2 cellular contexts compared by ENCODE assay signal in the genomic region with DNA sequence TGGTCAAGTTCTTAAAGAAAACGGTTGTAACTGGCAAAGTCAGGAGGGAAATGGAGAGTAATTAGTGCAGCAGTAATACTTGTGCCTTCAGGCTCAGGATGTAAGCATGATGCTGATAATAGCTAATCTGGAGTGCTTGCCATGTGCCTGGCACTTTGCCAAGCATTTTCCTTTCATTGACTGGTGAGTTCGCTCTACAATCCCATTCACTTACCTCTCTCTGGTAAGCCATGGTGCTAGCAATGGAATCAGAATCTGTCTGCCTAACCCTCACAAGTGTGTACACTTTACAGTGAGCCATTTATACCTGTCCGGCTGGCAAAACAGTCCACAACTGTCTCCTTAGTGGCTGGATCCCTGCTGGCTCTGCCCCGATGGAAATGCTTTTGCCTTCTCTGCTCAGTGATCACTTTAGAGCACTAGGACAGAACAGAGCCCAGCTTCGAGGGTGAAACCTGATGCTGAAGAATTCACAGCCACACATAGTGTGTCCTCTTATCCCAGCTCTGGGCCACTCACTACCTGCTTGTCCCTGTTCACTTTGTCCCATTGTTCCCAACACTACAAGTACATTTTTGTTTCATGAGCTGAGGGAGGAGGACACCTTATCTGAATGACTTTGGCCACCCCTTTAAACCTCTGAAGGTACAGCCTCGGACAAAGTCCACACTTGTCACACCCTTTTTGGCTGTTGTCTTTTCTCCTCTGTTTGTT.
TF ChIP-seq lines count a peak whose summit lies in the region.

No MANE protein-coding gene starts in this region.

TF ChIP-seq in GM12878, 131 proteins besides CTCF, POLR2A, EP300 and RAD21:
- TF ChIP-seq IRF4 (IDR thresholded peaks at IDR 0.05; ENCODE audit: low read depth, low read length) (no peak), FOXM1 (IDR thresholded peaks at IDR 0.05; ENCODE audit: low read depth, low read length) (no peak), KAT2A (conservative IDR thresholded peaks at IDR 0.05; ENCODE audit: control insufficient read depth, low read depth, low read length) (no peak), IKZF2 (IDR thresholded peaks at IDR 0.05) (no peak)
- TF ChIP-seq, protein P1, sequence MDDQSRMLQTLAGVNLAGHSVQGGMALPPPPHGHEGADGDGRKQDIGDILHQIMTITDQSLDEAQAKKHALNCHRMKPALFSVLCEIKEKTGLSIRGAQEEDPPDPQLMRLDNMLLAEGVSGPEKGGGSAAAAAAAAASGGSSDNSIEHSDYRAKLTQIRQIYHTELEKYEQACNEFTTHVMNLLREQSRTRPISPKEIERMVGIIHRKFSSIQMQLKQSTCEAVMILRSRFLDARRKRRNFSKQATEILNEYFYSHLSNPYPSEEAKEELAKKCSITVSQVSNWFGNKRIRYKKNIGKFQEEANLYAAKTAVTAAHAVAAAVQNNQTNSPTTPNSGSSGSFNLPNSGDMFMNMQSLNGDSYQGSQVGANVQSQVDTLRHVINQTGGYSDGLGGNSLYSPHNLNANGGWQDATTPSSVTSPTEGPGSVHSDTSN (IDR thresholded peaks at IDR 0.05; ENCODE audit: insufficient replicate concordance, low read depth, low read length), result no peak
- TF ChIP-seq, protein P2, sequence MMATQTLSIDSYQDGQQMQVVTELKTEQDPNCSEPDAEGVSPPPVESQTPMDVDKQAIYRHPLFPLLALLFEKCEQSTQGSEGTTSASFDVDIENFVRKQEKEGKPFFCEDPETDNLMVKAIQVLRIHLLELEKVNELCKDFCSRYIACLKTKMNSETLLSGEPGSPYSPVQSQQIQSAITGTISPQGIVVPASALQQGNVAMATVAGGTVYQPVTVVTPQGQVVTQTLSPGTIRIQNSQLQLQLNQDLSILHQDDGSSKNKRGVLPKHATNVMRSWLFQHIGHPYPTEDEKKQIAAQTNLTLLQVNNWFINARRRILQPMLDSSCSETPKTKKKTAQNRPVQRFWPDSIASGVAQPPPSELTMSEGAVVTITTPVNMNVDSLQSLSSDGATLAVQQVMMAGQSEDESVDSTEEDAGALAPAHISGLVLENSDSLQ (IDR thresholded peaks at IDR 0.05), result no peak
- TF ChIP-seq, protein P3, sequence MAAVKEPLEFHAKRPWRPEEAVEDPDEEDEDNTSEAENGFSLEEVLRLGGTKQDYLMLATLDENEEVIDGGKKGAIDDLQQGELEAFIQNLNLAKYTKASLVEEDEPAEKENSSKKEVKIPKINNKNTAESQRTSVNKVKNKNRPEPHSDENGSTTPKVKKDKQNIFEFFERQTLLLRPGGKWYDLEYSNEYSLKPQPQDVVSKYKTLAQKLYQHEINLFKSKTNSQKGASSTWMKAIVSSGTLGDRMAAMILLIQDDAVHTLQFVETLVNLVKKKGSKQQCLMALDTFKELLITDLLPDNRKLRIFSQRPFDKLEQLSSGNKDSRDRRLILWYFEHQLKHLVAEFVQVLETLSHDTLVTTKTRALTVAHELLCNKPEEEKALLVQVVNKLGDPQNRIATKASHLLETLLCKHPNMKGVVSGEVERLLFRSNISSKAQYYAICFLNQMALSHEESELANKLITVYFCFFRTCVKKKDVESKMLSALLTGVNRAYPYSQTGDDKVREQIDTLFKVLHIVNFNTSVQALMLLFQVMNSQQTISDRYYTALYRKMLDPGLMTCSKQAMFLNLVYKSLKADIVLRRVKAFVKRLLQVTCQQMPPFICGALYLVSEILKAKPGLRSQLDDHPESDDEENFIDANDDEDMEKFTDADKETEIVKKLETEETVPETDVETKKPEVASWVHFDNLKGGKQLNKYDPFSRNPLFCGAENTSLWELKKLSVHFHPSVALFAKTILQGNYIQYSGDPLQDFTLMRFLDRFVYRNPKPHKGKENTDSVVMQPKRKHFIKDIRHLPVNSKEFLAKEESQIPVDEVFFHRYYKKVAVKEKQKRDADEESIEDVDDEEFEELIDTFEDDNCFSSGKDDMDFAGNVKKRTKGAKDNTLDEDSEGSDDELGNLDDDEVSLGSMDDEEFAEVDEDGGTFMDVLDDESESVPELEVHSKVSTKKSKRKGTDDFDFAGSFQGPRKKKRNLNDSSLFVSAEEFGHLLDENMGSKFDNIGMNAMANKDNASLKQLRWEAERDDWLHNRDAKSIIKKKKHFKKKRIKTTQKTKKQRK (IDR thresholded peaks at IDR 0.05; ENCODE audit: low read depth, low read length), result no peak
- TF ChIP-seq, protein P4, sequence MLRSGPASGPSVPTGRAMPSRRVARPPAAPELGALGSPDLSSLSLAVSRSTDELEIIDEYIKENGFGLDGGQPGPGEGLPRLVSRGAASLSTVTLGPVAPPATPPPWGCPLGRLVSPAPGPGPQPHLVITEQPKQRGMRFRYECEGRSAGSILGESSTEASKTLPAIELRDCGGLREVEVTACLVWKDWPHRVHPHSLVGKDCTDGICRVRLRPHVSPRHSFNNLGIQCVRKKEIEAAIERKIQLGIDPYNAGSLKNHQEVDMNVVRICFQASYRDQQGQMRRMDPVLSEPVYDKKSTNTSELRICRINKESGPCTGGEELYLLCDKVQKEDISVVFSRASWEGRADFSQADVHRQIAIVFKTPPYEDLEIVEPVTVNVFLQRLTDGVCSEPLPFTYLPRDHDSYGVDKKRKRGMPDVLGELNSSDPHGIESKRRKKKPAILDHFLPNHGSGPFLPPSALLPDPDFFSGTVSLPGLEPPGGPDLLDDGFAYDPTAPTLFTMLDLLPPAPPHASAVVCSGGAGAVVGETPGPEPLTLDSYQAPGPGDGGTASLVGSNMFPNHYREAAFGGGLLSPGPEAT (IDR thresholded peaks at IDR 0.05; ENCODE audit: low read depth), result no peak
- TF ChIP-seq, protein P5, sequence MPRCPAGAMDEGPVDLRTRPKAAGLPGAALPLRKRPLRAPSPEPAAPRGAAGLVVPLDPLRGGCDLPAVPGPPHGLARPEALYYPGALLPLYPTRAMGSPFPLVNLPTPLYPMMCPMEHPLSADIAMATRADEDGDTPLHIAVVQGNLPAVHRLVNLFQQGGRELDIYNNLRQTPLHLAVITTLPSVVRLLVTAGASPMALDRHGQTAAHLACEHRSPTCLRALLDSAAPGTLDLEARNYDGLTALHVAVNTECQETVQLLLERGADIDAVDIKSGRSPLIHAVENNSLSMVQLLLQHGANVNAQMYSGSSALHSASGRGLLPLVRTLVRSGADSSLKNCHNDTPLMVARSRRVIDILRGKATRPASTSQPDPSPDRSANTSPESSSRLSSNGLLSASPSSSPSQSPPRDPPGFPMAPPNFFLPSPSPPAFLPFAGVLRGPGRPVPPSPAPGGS (IDR thresholded peaks at IDR 0.05; ENCODE audit: borderline replicate concordance, insufficient read depth, low read depth, low read length, poor library complexity, severe bottlenecking), result no peak

TF ChIP-seq in liver, 16 proteins besides CTCF, POLR2A, EP300 and RAD21 (continued from another document):
- TF ChIP-seq SP1 (IDR thresholded peaks at IDR 0.05), result peak; percentile 46
- peak; percentile 66 for TF ChIP-seq HNF4G (IDR thresholded peaks at IDR 0.05)
- peak; percentile 75 to 84 for TF ChIP-seq HNF4A (conservative IDR thresholded peaks at IDR 0.05)
- TF ChIP-seq RXRA (IDR thresholded peaks at IDR 0.05), result peak; percentile 28 to 55
- no peak for TF ChIP-seq YY1 (IDR thresholded peaks at IDR 0.05)
